In genomic region chr14:45003924-45004323, GRCh38 we compare ENCODE assay signal across 26 cellular contexts.
"Had no signal": no experiment of that assay in that cellular context is flagged by ENCODE, and none has a peak within 500 bp of the region (broad histone marks: within the 10 kb centered on the region; RNA-seq: fewer than 3 reads in every experiment).

No MANE protein-coding gene starts in this region.

- H3K4me3 Mint-ChIP-seq: mesothelial cell of epicardium; naive B cell; natural killer cell; stimulated activated memory B cell treated with anti-CD40 and anti-IgM and Interleukin-4, amounts not matched to agents 10 μg/mL and 1 μg/mL and 100 μg/mL, for 72 hours; stimulated activated naive CD8-positive, alpha-beta T cell treated with anti-CD3 and anti-CD28 coated beads, Interleukin-15, amount 100 ng/mL, for 72 hours; type B pancreatic cell had no signal

- H3K27ac ChIP-seq: left ventricle myocardium inferior, ovary, prostate gland, sigmoid colon, spleen, tibial nerve, uterus had no signal

- H3K27me3 Mint-ChIP-seq: naive B cell; stimulated activated memory B cell treated with anti-CD40 and anti-IgM and Interleukin-4, amounts not matched to agents 10 μg/mL and 1 μg/mL and 100 μg/mL, for 72 hours; stimulated activated naive CD8-positive, alpha-beta T cell treated with anti-CD3 and anti-CD28 coated beads, Interleukin-15, amount 100 ng/mL, for 72 hours; type B pancreatic cell had no signal

- FAIRE-seq: keratinocyte had no signal

- H3K27ac Mint-ChIP-seq: mesothelial cell of epicardium; natural killer cell; stimulated activated memory B cell treated with anti-CD40 and anti-IgM and Interleukin-4, amounts not matched to agents 10 μg/mL and 1 μg/mL and 100 μg/mL, for 72 hours; stimulated activated naive CD8-positive, alpha-beta T cell treated with anti-CD3 and anti-CD28 coated beads, Interleukin-15, amount 100 ng/mL, for 72 hours; type B pancreatic cell had no signal

- ATAC-seq: left cardiac atrium; natural killer cell; right cardiac atrium; stimulated activated memory B cell treated with anti-CD40 and anti-IgM and Interleukin-4, amounts not matched to agents 10 μg/mL and 1 μg/mL and 100 μg/mL, for 72 hours; stimulated activated naive CD8-positive, alpha-beta T cell treated with anti-CD3 and anti-CD28 coated beads, Interleukin-15, amount 100 ng/mL, for 72 hours had no signal

- H3K36me3 ChIP-seq: ovary, prostate gland, uterus had no signal

- H3K27me3 ChIP-seq: ovary, sigmoid colon, spleen, tibial nerve, uterus had no signal

- H3K4me1 ChIP-seq: left ventricle myocardium inferior, prostate gland, sigmoid colon, spleen, tibial nerve, uterus had no signal

- DNase-seq: hippocampal formation; kidney glomerular epithelial cell; left cardiac atrium; left ventricle myocardium inferior; mesendoderm; naive B cell; natural killer cell; ovary; retina; right cardiac atrium; sigmoid colon; small intestine; spleen; stimulated activated CD4-positive, alpha-beta T cell treated with anti-CD3 and anti-CD28 coated beads, Interleukin-4, amount 100 ng/mL, for 24 hours; stimulated activated CD8-positive, alpha-beta memory T cell treated with anti-CD3 and anti-CD28 coated beads, Interleukin-4, amount 100 ng/mL, for 48 hours; stimulated activated naive CD4-positive, alpha-beta T cell treated with Interleukin-2 at 50 U/mL for 16 hours; stimulated activated naive CD8-positive, alpha-beta T cell treated with anti-CD3 and anti-CD28 coated beads, Interleukin-15, amount 100 ng/mL, for 72 hours; substantia nigra; uterus had no signal

- H3K9me3 Mint-ChIP-seq: mesothelial cell of epicardium; naive B cell; natural killer cell; stimulated activated memory B cell treated with anti-CD40 and anti-IgM and Interleukin-4, amounts not matched to agents 10 μg/mL and 1 μg/mL and 100 μg/mL, for 72 hours; stimulated activated naive CD8-positive, alpha-beta T cell treated with anti-CD3 and anti-CD28 coated beads, Interleukin-15, amount 100 ng/mL, for 72 hours; type B pancreatic cell had no signal

- H3K4me1 Mint-ChIP-seq: naive B cell; natural killer cell; stimulated activated memory B cell treated with anti-CD40 and anti-IgM and Interleukin-4, amounts not matched to agents 10 μg/mL and 1 μg/mL and 100 μg/mL, for 72 hours; stimulated activated naive CD8-positive, alpha-beta T cell treated with anti-CD3 and anti-CD28 coated beads, Interleukin-15, amount 100 ng/mL, for 72 hours had no signal

- H3K4me3 ChIP-seq: left ventricle myocardium inferior, lung, ovary, prostate gland, sigmoid colon, spleen, tibial nerve, uterus had no signal

- H3K9me3 ChIP-seq: left ventricle myocardium inferior, ovary, prostate gland, sigmoid colon, spleen, tibial nerve, uterus had no signal
